12 cellular contexts compared by ENCODE assay signal in genomic region chr18:68494802-68495560, GRCh38.
DNase-seq lines count a peak whose midpoint lies in the region; ATAC-seq and TF ChIP-seq lines count a peak whose summit lies in the region.
"Had no signal": no experiment of that assay in that cellular context is flagged by ENCODE, and none has a peak within 500 bp of the region (broad histone marks: within the 10 kb centered on the region; RNA-seq: fewer than 3 reads in every experiment).

No MANE protein-coding gene starts in this region.

- no peaks in the 10 kb centered on the region for H3K27me3 ChIP-seq in esophagus muscularis mucosa

- no peaks in the 10 kb centered on the region for H3K9me3 ChIP-seq in esophagus muscularis mucosa

- ATAC-seq in HG02678 (IDR thresholded peaks at IDR 0.05; ENCODE audit: unreplicated experiment), result no peak
- ATAC-seq: GM12878, left colon had no signal

- intact Hi-C loops in esophagus muscularis mucosa (cut with DNase I), result no loop called here

- no peak for TF ChIP-seq CTCF in esophagus muscularis mucosa (IDR thresholded peaks at IDR 0.05)

- peak overlapping the region; percentile 17 to 66 (median 51) for H3K27ac ChIP-seq in esophagus muscularis mucosa (replicated peaks in 1 of 4)

- TF ChIP-seq EP300 in esophagus muscularis mucosa (IDR thresholded peaks at IDR 0.05), result peak; percentile 38

- H3K4me3 ChIP-seq in esophagus muscularis mucosa, result no peak overlapping the region
- H3K4me3 ChIP-seq: GM12878 had no signal

- H3K36me3 ChIP-seq in esophagus muscularis mucosa, result no peaks in the 10 kb centered on the region

- DNase-seq in AG08395 (ENCODE audit: low spot score) (peak; percentile 78), LHCN-M2 (ENCODE audit: low read depth) (peak; percentile 98), esophagus muscularis mucosa (ENCODE audit: extremely low spot score) (no peak), myocyte (ENCODE audit: low read depth) (peak; percentile 98), CD1c-positive myeloid dendritic cell (ENCODE audit: extremely low spot score) (no peak)
- no peak for DNase-seq in stimulated activated CD4-positive, alpha-beta T cell treated with anti-CD3 and anti-CD28 coated beads, Interleukin-4, amount 100 ng/mL, for 1 hour
- DNase-seq in stimulated activated CD8-positive, alpha-beta memory T cell treated with anti-CD3 and anti-CD28 coated beads, Interleukin-4, amount 100 ng/mL, for 48 hours, result no peak
- DNase-seq: CD4-positive, CD25-positive, alpha-beta regulatory T cell; left colon; NCI-H1092 had no signal

- H3K4me1 ChIP-seq in esophagus muscularis mucosa, result peaks cover 0 to 15% (median 5%) of the 10 kb centered on the region in 4 donors

- 34% methylated on average over 3 of the region's 3 CpGs for WGBS in esophagus muscularis mucosa

- no peak for TF ChIP-seq POLR2A in esophagus muscularis mucosa (IDR thresholded peaks at IDR 0.05; ENCODE audit: low read depth)

Comparison
In these comparisons a context has a peak if more than half of its experiments do, and no peak if none do; other contexts are left out.
1. DNase-seq: peak in AG08395 (single experiment), LHCN-M2 (single experiment) and myocyte (single experiment); none in esophagus muscularis mucosa (single experiment), CD1c-positive myeloid dendritic cell (single experiment), stimulated activated CD4-positive, alpha-beta T cell treated with anti-CD3 and anti-CD28 coated beads, Interleukin-4, amount 100 ng/mL, for 1 hour (single experiment) and stimulated activated CD8-positive, alpha-beta memory T cell treated with anti-CD3 and anti-CD28 coated beads, Interleukin-4, amount 100 ng/mL, for 48 hours (single experiment).